Comparison of ENCODE assay signal across 16 cellular contexts in the genomic region with DNA sequence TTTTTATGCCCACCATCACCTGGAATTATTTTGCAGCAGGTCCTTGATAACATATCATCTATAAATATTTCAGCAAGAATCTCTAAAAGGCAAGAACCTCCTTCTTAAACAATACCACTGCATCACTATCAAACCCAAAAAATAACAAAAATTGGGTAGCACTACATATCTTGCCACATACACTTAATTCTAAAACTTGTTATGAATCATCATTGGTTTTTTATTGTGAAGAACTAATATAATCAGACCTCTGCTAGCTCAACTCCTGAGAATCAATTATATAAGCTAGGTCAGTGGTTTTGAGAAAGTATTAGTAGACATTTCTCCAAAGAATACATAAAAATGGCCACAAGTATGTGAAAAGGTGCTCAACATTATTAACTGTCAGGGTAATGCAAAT. TPM values are rescaled to one million over a fixed set of nuclear protein-coding genes. Genes with fewer than 3 reads are reported as not detected.
A peak's percentile ranks its signal among the peaks of the same experiment; 100 is the strongest.
DNase-seq lines count a peak whose midpoint lies in the region; ATAC-seq and TF ChIP-seq lines count a peak whose summit lies in the region.
"Had no signal": no experiment of that assay in that cellular context is flagged by ENCODE, and none has a peak within 500 bp of the region (broad histone marks: within the 10 kb centered on the region; RNA-seq: fewer than 3 reads in every experiment).

No MANE protein-coding gene starts in this region.

- intact Hi-C loops in CD8-positive, alpha-beta T cell (cut with DNase I, micrococcal nuclease), result loop anchor here (2.0 to 5.0 kb wide), 2 partner anchors 22 to 38 kb away; no protein-coding TSS in a partner anchor

- H3K9me3 Mint-ChIP-seq in activated T-cell treated with anti-CD3 and anti-CD28 coated beads, Interleukin-2, amount 50 U/mL, for 72 hours, result peaks cover 7 to 9% of the 10 kb centered on the region in 2 donors
- H3K9me3 Mint-ChIP-seq in CD8-positive, alpha-beta T cell, result peaks cover 22% of the 10 kb centered on the region
- H3K9me3 Mint-ChIP-seq in activated T-helper 17 cell treated with anti-CD3 and anti-CD28 coated beads, Interleukin-2, amount 50 U/mL, for 72 hours, result peaks cover 11% of the 10 kb centered on the region
- peaks cover 0 to 47% (median 33%) of the 10 kb centered on the region in 9 donors for H3K9me3 Mint-ChIP-seq in naive thymus-derived CD8-positive, alpha-beta T cell
- H3K9me3 Mint-ChIP-seq in glutamatergic neuron (ENCODE audit: unreplicated experiment), result peaks cover 12% of the 10 kb centered on the region

- peak overlapping the region; percentile 78 for H3K27ac Mint-ChIP-seq in activated T-cell treated with anti-CD3 and anti-CD28 coated beads, Interleukin-2, amount 50 U/mL, for 72 hours
- H3K27ac Mint-ChIP-seq in CD8-positive, alpha-beta T cell, result peak overlapping the region; percentile 38
- H3K27ac Mint-ChIP-seq in activated T-helper 17 cell treated with anti-CD3 and anti-CD28 coated beads, Interleukin-2, amount 50 U/mL, for 72 hours, result peak overlapping the region; percentile 51
- peak overlapping the region in 9 of 10 donors; percentile 58 to 95 (median 91) for H3K27ac Mint-ChIP-seq in naive thymus-derived CD8-positive, alpha-beta T cell
- H3K27ac Mint-ChIP-seq in glutamatergic neuron (ENCODE audit: unreplicated experiment), result no peak overlapping the region

- no peaks in the 10 kb centered on the region for H3K9me3 ChIP-seq in CD8-positive, alpha-beta T cell (ENCODE audit: low read length)

- no peak for DNase-seq in activated T-cell treated with anti-CD3 and anti-CD28 coated beads, Interleukin-2, amount 50 U/mL, for 72 hours
- no peak for DNase-seq in activated T-cell treated with anti-CD3 and anti-CD28 coated beads for 4 hours
- DNase-seq in CD8-positive, alpha-beta T cell, result no peak
- no peak for DNase-seq in naive thymus-derived CD8-positive, alpha-beta T cell
- DNase-seq in RKO (ENCODE audit: low spot score), result no peak
- no peak for DNase-seq in glutamatergic neuron
- DNase-seq in CD1c-positive myeloid dendritic cell (ENCODE audit: extremely low spot score), result no peak
- DNase-seq: AML-193, DMS 273 treated with DMSO at 0.1 percent for 48 hours, GOT3, KG1, NCI-H1092 treated with DMSO at 0.1 percent for 48 hours, NCI-H1694, NCI-H345, NCI-H526 treated with DMSO at 0.1 percent for 48 hours had no signal

- ATAC-seq in activated T-cell treated with anti-CD3 and anti-CD28 coated beads, Interleukin-2, amount 50 U/mL, for 72 hours (replicated peaks in 1 of 2), result peak in 1 of 2 donors; percentile 11
- ATAC-seq in CD8-positive, alpha-beta T cell, result no peak
- peak; percentile 58 for ATAC-seq in activated T-helper 17 cell treated with anti-CD3 and anti-CD28 coated beads, Interleukin-2, amount 50 U/mL, for 72 hours (replicated peaks)
- no peak for ATAC-seq in naive thymus-derived CD8-positive, alpha-beta T cell

- peak overlapping the region in 1 of 2 donors; percentile 13 for H3K4me3 Mint-ChIP-seq in activated T-cell treated with anti-CD3 and anti-CD28 coated beads, Interleukin-2, amount 50 U/mL, for 72 hours
- H3K4me3 Mint-ChIP-seq in CD8-positive, alpha-beta T cell, result no peak overlapping the region
- H3K4me3 Mint-ChIP-seq in activated T-helper 17 cell treated with anti-CD3 and anti-CD28 coated beads, Interleukin-2, amount 50 U/mL, for 72 hours, result peak overlapping the region; percentile 42
- peak overlapping the region in 9 of 10 donors; percentile 4 to 81 (median 73) for H3K4me3 Mint-ChIP-seq in naive thymus-derived CD8-positive, alpha-beta T cell
- no peak overlapping the region for H3K4me3 Mint-ChIP-seq in glutamatergic neuron (ENCODE audit: unreplicated experiment)

- no peaks in the 10 kb centered on the region for H3K27me3 Mint-ChIP-seq in activated T-cell treated with anti-CD3 and anti-CD28 coated beads, Interleukin-2, amount 50 U/mL, for 72 hours (ENCODE audit: low read depth)
- H3K27me3 Mint-ChIP-seq in CD8-positive, alpha-beta T cell (ENCODE audit: low read depth), result no peaks in the 10 kb centered on the region
- H3K27me3 Mint-ChIP-seq in activated T-helper 17 cell treated with anti-CD3 and anti-CD28 coated beads, Interleukin-2, amount 50 U/mL, for 72 hours, result no peaks in the 10 kb centered on the region
- H3K27me3 Mint-ChIP-seq in naive thymus-derived CD8-positive, alpha-beta T cell, result no peaks in the 10 kb centered on the region
- H3K27me3 Mint-ChIP-seq in glutamatergic neuron (ENCODE audit: unreplicated experiment), result peaks cover 7% of the 10 kb centered on the region

- POLR2A ChIA-PET in CD8-positive, alpha-beta T cell (lab: Charles Lee), result interaction anchor here (1.0 to 3.3 kb wide), 3 partner anchors 18 to 24 kb away, joined by 3 to 25 read pairs (median 9); a partner anchor contains a TSS
- POLR2A ChIA-PET in naive thymus-derived CD8-positive, alpha-beta T cell (lab: Charles Lee), result interaction anchor here (1.0 to 2.9 kb wide), 6 partner anchors 11 to 36 kb away, joined by 3 to 27 read pairs (median 13); a partner anchor contains a TSS

- CTCF ChIA-PET in CD8-positive, alpha-beta T cell (lab: Charles Lee), result interaction anchor here (1.0 kb wide), 1 partner anchor 119 kb away, joined by 3 read pairs; no protein-coding TSS in a partner anchor

- peaks cover 10% of the 10 kb centered on the region for H3K36me3 ChIP-seq in CD8-positive, alpha-beta T cell (ENCODE audit: insufficient read depth, low read length)

- TF ChIP-seq CTCF in CD8-positive, alpha-beta T cell (IDR thresholded peaks at IDR 0.05), result no peak
- TF ChIP-seq CTCF in glutamatergic neuron (IDR thresholded peaks at IDR 0.05; ENCODE audit: partially characterized antibody, unreplicated experiment), result no peak

- H3K36me3 Mint-ChIP-seq in activated T-cell treated with anti-CD3 and anti-CD28 coated beads, Interleukin-2, amount 50 U/mL, for 72 hours (ENCODE audit: insufficient read depth in 2 of 2), result peaks cover 33 to 78% of the 10 kb centered on the region in 2 donors
- H3K36me3 Mint-ChIP-seq in CD8-positive, alpha-beta T cell, result peaks cover 93% of the 10 kb centered on the region
- H3K36me3 Mint-ChIP-seq in activated T-helper 17 cell treated with anti-CD3 and anti-CD28 coated beads, Interleukin-2, amount 50 U/mL, for 72 hours (ENCODE audit: low read depth), result peaks cover 98% of the 10 kb centered on the region
- peaks cover 38 to 95% (median 74%) of the 10 kb centered on the region in 3 donors for H3K36me3 Mint-ChIP-seq in naive thymus-derived CD8-positive, alpha-beta T cell
- peaks cover 24% of the 10 kb centered on the region for H3K36me3 Mint-ChIP-seq in glutamatergic neuron (ENCODE audit: unreplicated experiment)

- peaks cover 93% of the 10 kb centered on the region for H3K4me1 Mint-ChIP-seq in activated T-cell treated with anti-CD3 and anti-CD28 coated beads, Interleukin-2, amount 50 U/mL, for 72 hours (ENCODE audit: low read depth)
- peaks cover 92% of the 10 kb centered on the region for H3K4me1 Mint-ChIP-seq in CD8-positive, alpha-beta T cell (ENCODE audit: low read depth)
- peaks cover 47% of the 10 kb centered on the region for H3K4me1 Mint-ChIP-seq in activated T-helper 17 cell treated with anti-CD3 and anti-CD28 coated beads, Interleukin-2, amount 50 U/mL, for 72 hours
- peaks cover 36 to 96% (median 93%) of the 10 kb centered on the region in 4 donors for H3K4me1 Mint-ChIP-seq in naive thymus-derived CD8-positive, alpha-beta T cell
- peaks cover 7% of the 10 kb centered on the region for H3K4me1 Mint-ChIP-seq in glutamatergic neuron (ENCODE audit: low read depth, unreplicated experiment)

- H3K4me1 ChIP-seq in CD8-positive, alpha-beta T cell (ENCODE audit: insufficient read depth, low read length), result peaks cover 53% of the 10 kb centered on the region

- no peak overlapping the region for H3K4me3 ChIP-seq in CD8-positive, alpha-beta T cell (ENCODE audit: low read depth, low read length)

- H3K27me3 ChIP-seq in CD8-positive, alpha-beta T cell (ENCODE audit: insufficient read depth, low read length), result no peaks in the 10 kb centered on the region

- H3K27ac ChIP-seq in CD8-positive, alpha-beta T cell (ENCODE audit: low read depth, low read length), result no peak overlapping the region

RNA-seq across cellular contexts. Expression of a gene that starts 23.8 kb away (rescaled TPM):
- 100 to 1,000 TPM; 265 to 277 TPM for total RNA-seq in activated T-cell treated with anti-CD3 and anti-CD28 coated beads, Interleukin-2, amount 50 U/mL, for 72 hours
- total RNA-seq in CD8-positive, alpha-beta T cell, result 100 to 1,000 TPM; 440 to 464 TPM
- total RNA-seq in activated T-helper 17 cell treated with anti-CD3 and anti-CD28 coated beads, Interleukin-2, amount 50 U/mL, for 72 hours, result 100 to 1,000 TPM; 161 to 192 TPM
- total RNA-seq in naive thymus-derived CD8-positive, alpha-beta T cell, result 100 to 1,000 TPM; 323 to 343 TPM
- polyA plus RNA-seq in naive thymus-derived CD8-positive, alpha-beta T cell, result 100 to 1,000 TPM; 255 to 308 (median 264) TPM
- total RNA-seq in glutamatergic neuron (ENCODE audit: unreplicated experiment), result 232 TPM

Comparison
In these comparisons a context has a peak if more than half of its experiments do, and no peak if none do; other contexts are left out.
1. H3K4me3 Mint-ChIP-seq: peak in activated T-helper 17 cell treated with anti-CD3 and anti-CD28 coated beads, Interleukin-2, amount 50 U/mL, for 72 hours (single experiment) and naive thymus-derived CD8-positive, alpha-beta T cell (9 of 10); none in CD8-positive, alpha-beta T cell (single experiment) and glutamatergic neuron (single experiment).